ENCODE assay signal across 33 cellular contexts in the genomic region with DNA sequence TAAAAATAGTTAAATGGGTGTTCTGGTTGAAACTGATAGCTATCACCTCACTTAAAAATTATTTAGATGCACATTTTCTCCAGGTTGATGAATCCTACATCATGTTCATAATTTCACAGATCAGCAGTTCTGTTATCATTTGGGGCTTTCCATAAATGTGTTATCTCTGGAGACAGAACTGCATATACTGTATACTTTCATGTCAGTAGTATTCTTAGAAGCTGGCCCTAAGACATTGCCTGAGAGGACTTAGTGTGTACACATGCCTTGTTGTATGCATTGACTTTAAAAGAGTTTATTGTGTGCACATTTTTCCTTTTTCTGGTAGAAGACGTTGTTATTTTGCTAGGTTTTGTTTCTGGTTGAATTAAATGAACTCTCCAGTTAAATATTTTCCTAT.
"Had no signal": no experiment of that assay in that cellular context is flagged by ENCODE, and none has a peak within 500 bp of the region (broad histone marks: within the 10 kb centered on the region; RNA-seq: fewer than 3 reads in every experiment).

No MANE protein-coding gene starts in this region.

- H3K27ac ChIP-seq: ascending aorta, cardiac muscle cell, coronary artery, PC-9, RWPE1 had no signal

- H3K4me2 ChIP-seq: PC-9 had no signal

- DNase-seq: activated CD4-positive, alpha-beta T cell treated with anti-CD3 and anti-CD28 coated beads for 36 hours; activated CD4-positive, alpha-beta T cell treated with anti-CD3 and anti-CD28 coated beads, Interleukin-2, amount 10 ng/mL, durations not matched to agents 7 days and 5 days; activated CD4-positive, alpha-beta T cell treated with anti-CD3 and anti-CD28 coated beads, Interleukin-2, amount 50 U/mL, for 48 hours; activated CD8-positive, alpha-beta T cell treated with anti-CD3 and anti-CD28 coated beads, Interleukin-2, amount 10 ng/mL, durations not matched to agents 7 days and 5 days; activated gamma-delta T cell; activated naive CD4-positive, alpha-beta T cell treated with Interleukin-2 at 50 U/mL for 16 hours; activated naive CD8-positive, alpha-beta T cell treated with anti-CD3 and anti-CD28 coated beads, Interleukin-2, amount 10 ng/mL, durations not matched to agents 7 days and 5 days; activated T-cell treated with anti-CD3 and anti-CD28 coated beads, Interleukin-2, amount 50 U/mL, for 24 hours; amygdala; MM.1S; MV-4-11; NCI-H1092; NCI-H1436 treated with DMSO at 0.1 percent for 48 hours; NCI-H1694 treated with DMSO at 0.1 percent for 48 hours; NCI-H2029; NCI-H2171; NCI-H510A; NCI-H526; NCI-H748 treated with DMSO at 0.1 percent for 48 hours; NK-92 treated with Interleukin-12 subunit alpha and Interleukin-12 subunit beta, amount 100 ng/mL, for 24 hours; PC-9; SIG-M5; SW 1271; T-helper 1 cell; T-helper 2 cell; T-helper 9 cell had no signal

- H3K27me3 ChIP-seq: ascending aorta, cardiac muscle cell had no signal

- H3K4me1 ChIP-seq: ascending aorta had no signal

- H3K4me3 ChIP-seq: ascending aorta, cardiac muscle cell, coronary artery, PC-9 had no signal

- FAIRE-seq: RCC 7860 had no signal

- ATAC-seq: activated CD4-positive, alpha-beta T cell treated with anti-CD3 and anti-CD28 coated beads for 36 hours; activated CD4-positive, CD25-positive, alpha-beta regulatory T cell treated with anti-CD3 and anti-CD28 coated beads, Interleukin-2, amount 50 U/mL, for 24 hours; activated CD8-positive, alpha-beta T cell treated with anti-CD3 and anti-CD28 coated beads, Interleukin-2, amount 10 ng/mL, durations not matched to agents 7 days and 5 days; Right ventricle myocardium inferior had no signal

- H2AFZ ChIP-seq: PC-9 had no signal

- H3K9me3 ChIP-seq: ascending aorta had no signal
